Comparison of ENCODE assay signal across 8 cellular contexts in genomic region chr6:68968301-68968649, GRCh38.
"Had no signal": no experiment of that assay in that cellular context is flagged by ENCODE, and none has a peak within 500 bp of the region (broad histone marks: within the 10 kb centered on the region; RNA-seq: fewer than 3 reads in every experiment).

No MANE protein-coding gene starts in this region.

- H3K4me3 Mint-ChIP-seq: activated naive CD8-positive, alpha-beta T cell treated with anti-CD3 and anti-CD28 coated beads, Interleukin-2, amount 10 ng/mL, durations not matched to agents 7 days and 5 days; activated T-helper 17 cell treated with anti-CD3 and anti-CD28 coated beads, Interleukin-2, amount 50 U/mL, for 72 hours; nephron had no signal

- H3K9me3 Mint-ChIP-seq: activated naive CD8-positive, alpha-beta T cell treated with anti-CD3 and anti-CD28 coated beads, Interleukin-2, amount 10 ng/mL, durations not matched to agents 7 days and 5 days; activated T-helper 17 cell treated with anti-CD3 and anti-CD28 coated beads, Interleukin-2, amount 50 U/mL, for 72 hours; nephron had no signal

- H3K36me3 Mint-ChIP-seq: activated naive CD8-positive, alpha-beta T cell treated with anti-CD3 and anti-CD28 coated beads, Interleukin-2, amount 10 ng/mL, durations not matched to agents 7 days and 5 days had no signal

- H3K27ac Mint-ChIP-seq: activated naive CD8-positive, alpha-beta T cell treated with anti-CD3 and anti-CD28 coated beads, Interleukin-2, amount 10 ng/mL, durations not matched to agents 7 days and 5 days; activated T-helper 17 cell treated with anti-CD3 and anti-CD28 coated beads, Interleukin-2, amount 50 U/mL, for 72 hours had no signal

- H3K4me3 ChIP-seq: coronary artery, gastrocnemius medialis, left lung, thyroid gland had no signal

- H3K36me3 ChIP-seq: gastrocnemius medialis, left lung, thyroid gland had no signal

- H3K27me3 ChIP-seq: gastrocnemius medialis, left lung, thyroid gland had no signal

- H3K4me1 Mint-ChIP-seq: activated naive CD8-positive, alpha-beta T cell treated with anti-CD3 and anti-CD28 coated beads, Interleukin-2, amount 10 ng/mL, durations not matched to agents 7 days and 5 days had no signal

- H3K9me3 ChIP-seq: gastrocnemius medialis, left lung, thyroid gland had no signal

- H3K4me1 ChIP-seq: gastrocnemius medialis, left lung, thyroid gland had no signal

- H3K27ac ChIP-seq: coronary artery, gastrocnemius medialis, left lung, thyroid gland, VCaP had no signal

- H3K27me3 Mint-ChIP-seq: activated T-helper 17 cell treated with anti-CD3 and anti-CD28 coated beads, Interleukin-2, amount 50 U/mL, for 72 hours had no signal
